In genomic region chr19:42132030-42132628, GRCh38 we compare ENCODE assay signal across 8 cellular contexts.
A peak's percentile ranks its signal among the peaks of the same experiment; 100 is the strongest.
DNase-seq lines count a peak whose midpoint lies in the region; ATAC-seq and TF ChIP-seq lines count a peak whose summit lies in the region.

POU2F2 (minus strand) TSS chr19:42132446; CDS start chr19:42132411, 35 bp downstream.

- H3K27me3 Mint-ChIP-seq in dendritic cell treated with granulocyte-macrophage colony-stimulating factor and Interleukin-4, amounts not matched to agents 40 ng/mL and 50 ng/mL, for 4 days: no peaks in the 10 kb centered on the region

- DNase-seq in activated CD4-positive, alpha-beta T cell treated with anti-CD3 and anti-CD28 coated beads for 1 hour: peak; percentile 86
- peak; percentile 89 for DNase-seq in stimulated activated naive CD4-positive, alpha-beta T cell treated with Interleukin-2 at 50 U/mL for 16 hours (lab: John Stamatoyannopoulos, UW)
- DNase-seq in NCI-H2171 (lab: John Stamatoyannopoulos, UW): no peak
- DNase-seq in NCI-H1417 treated with DMSO at 0.1 percent for 48 hours (lab: John Stamatoyannopoulos, UW): no peak

- peak within 1 kb of the TSS; percentile 50 to 51 for H3K4me3 ChIP-seq in muscle layer of duodenum (ENCODE audit: low read depth in 1 of 2, low read length in 2 of 2)

- peaks cover 0 to 13% of the 10 kb centered on the region in 2 donors for H3K4me1 ChIP-seq in muscle layer of duodenum (ENCODE audit: control insufficient read depth in 1 of 2, insufficient read depth in 2 of 2, low read length in 2 of 2)

- intact Hi-C loops in dendritic cell treated with granulocyte-macrophage colony-stimulating factor and Interleukin-4, amounts not matched to agents 40 ng/mL and 50 ng/mL, for 4 days (cut with micrococcal nuclease): loop anchor here (1.0 to 5.0 kb wide), 4 partner anchors 23 to 155 kb away; partner anchors contain the start of gene GSK3A

- no peaks in the 10 kb centered on the region for H3K9me3 Mint-ChIP-seq in dendritic cell treated with granulocyte-macrophage colony-stimulating factor and Interleukin-4, amounts not matched to agents 40 ng/mL and 50 ng/mL, for 4 days

- no peaks in the 10 kb centered on the region for H3K36me3 Mint-ChIP-seq in dendritic cell treated with granulocyte-macrophage colony-stimulating factor and Interleukin-4, amounts not matched to agents 40 ng/mL and 50 ng/mL, for 4 days (ENCODE audit: low read depth)

- TF ChIP-seq POLR2A in GM15510 (IDR thresholded peaks at IDR 0.05; ENCODE audit: borderline replicate concordance, extremely low read depth, insufficient read length): peak; percentile 76

- peak within 1 kb of the TSS; percentile 89 for H3K4me3 Mint-ChIP-seq in dendritic cell treated with granulocyte-macrophage colony-stimulating factor and Interleukin-4, amounts not matched to agents 40 ng/mL and 50 ng/mL, for 4 days

- H3K27ac Mint-ChIP-seq in dendritic cell treated with granulocyte-macrophage colony-stimulating factor and Interleukin-4, amounts not matched to agents 40 ng/mL and 50 ng/mL, for 4 days: peak within 1 kb of the TSS; percentile 58

- H3K36me3 ChIP-seq in muscle layer of duodenum (ENCODE audit: control insufficient read depth in 1 of 2, insufficient read depth in 2 of 2, low read length in 2 of 2): no peaks in the 10 kb centered on the region

- H3K27me3 ChIP-seq in muscle layer of duodenum (ENCODE audit: low read depth, low read length): peaks cover 22% of the 10 kb centered on the region

- ATAC-seq in HG03280 (IDR thresholded peaks at IDR 0.05; ENCODE audit: unreplicated experiment): peak; percentile 45

- H3K9me3 ChIP-seq in muscle layer of duodenum (ENCODE audit: control insufficient read depth in 1 of 2, low read length in 2 of 2): no peaks in the 10 kb centered on the region

- H3K4me1 Mint-ChIP-seq in dendritic cell treated with granulocyte-macrophage colony-stimulating factor and Interleukin-4, amounts not matched to agents 40 ng/mL and 50 ng/mL, for 4 days (ENCODE audit: low read depth): peaks cover 73% of the 10 kb centered on the region

- no peak within 1 kb of the TSS for H3K27ac ChIP-seq in muscle layer of duodenum (ENCODE audit: low read length)

Comparison
In these comparisons a context has a peak if more than half of its experiments do, and no peak if none do; other contexts are left out.
1. DNase-seq: peak in activated CD4-positive, alpha-beta T cell treated with anti-CD3 and anti-CD28 coated beads for 1 hour (single experiment) and stimulated activated naive CD4-positive, alpha-beta T cell treated with Interleukin-2 at 50 U/mL for 16 hours (single experiment); none in NCI-H2171 (single experiment) and NCI-H1417 treated with DMSO at 0.1 percent for 48 hours (single experiment).